Comparison of ENCODE assay signal across 8 cellular contexts in the genomic region with DNA sequence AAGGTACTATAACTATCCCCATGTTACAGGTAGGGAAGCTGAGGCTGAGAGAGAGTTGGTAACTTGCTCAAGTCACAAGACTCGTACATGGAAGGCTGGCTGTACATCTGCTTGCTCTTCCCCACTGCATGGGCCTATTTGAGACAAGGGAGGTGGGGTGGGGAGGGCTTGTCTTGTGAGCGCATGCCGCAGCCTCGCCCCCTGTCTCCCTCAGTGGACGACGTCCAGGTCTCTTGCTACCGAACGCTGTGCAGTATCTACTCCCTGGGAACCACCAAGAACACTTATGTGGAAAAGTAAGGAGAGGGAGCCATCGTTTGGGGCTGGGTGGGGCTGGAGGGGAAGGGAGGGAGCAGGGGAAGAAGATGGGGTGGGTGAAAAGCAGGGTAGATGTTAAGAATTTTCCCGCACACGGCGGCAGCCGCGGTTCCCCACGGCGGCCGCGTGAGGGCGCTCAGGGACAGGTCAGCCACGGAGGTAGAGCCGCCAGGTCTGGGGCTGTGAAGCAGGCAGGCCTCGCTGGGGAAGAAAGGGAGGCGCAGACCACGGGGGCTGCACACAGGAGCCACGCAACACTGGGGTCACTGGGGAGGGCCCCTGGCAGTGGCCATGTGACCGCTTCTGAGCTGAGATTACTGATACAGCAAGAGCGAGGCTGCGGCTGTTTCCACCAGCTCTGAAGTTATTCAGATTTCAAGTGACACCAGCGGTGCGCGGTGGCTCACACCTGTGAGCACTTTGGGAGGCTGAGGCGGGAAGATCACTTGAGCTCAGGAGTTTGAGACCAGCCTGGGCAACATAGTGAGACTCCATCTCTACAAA.
DNase-seq lines count a peak whose midpoint lies in the region; ATAC-seq lines count a peak whose summit lies in the region.

No MANE protein-coding gene starts in this region.

- DNase-seq in AML-193 (lab: John Stamatoyannopoulos, UW) (peak; percentile 36 to 48), NCI-H460 (ENCODE audit: extremely low read depth, low read depth) (peak; percentile 39), dermis microvascular lymphatic vessel endothelial cell (ENCODE audit: low read depth in 2 of 2) (peak; percentile 17 to 51), medulla oblongata (ENCODE audit: extremely low spot score) (peak; percentile 66), amniotic stem cell (lab: John Stamatoyannopoulos, UW) (no peak)
- peak; percentile 79 to 84 for DNase-seq in activated CD4-positive, alpha-beta T cell treated with anti-CD3 and anti-CD28 coated beads, Interleukin-2, amount 50 U/mL, for 48 hours
- peak; percentile 26 to 27 for DNase-seq in stimulated activated CD8-positive, alpha-beta memory T cell treated with anti-CD3 and anti-CD28 coated beads, Interleukin-15, amount 100 ng/mL, for 4 hours (ENCODE audit: low read depth in 2 of 2)

- ATAC-seq in GM21825 (IDR thresholded peaks at IDR 0.05; ENCODE audit: unreplicated experiment): peak; percentile 59
